ENCODE assay signal across 8 cellular contexts in genomic region chr17:74453665-74454196, GRCh38. TPM values are rescaled to one million over a fixed set of nuclear protein-coding genes. Genes with fewer than 3 reads are reported as not detected.
A peak's percentile ranks its signal among the peaks of the same experiment; 100 is the strongest.
DNase-seq lines count a peak whose midpoint lies in the region; ATAC-seq and TF ChIP-seq lines count a peak whose summit lies in the region.

No MANE protein-coding gene starts in this region.

- ATAC-seq in GM19035 (IDR thresholded peaks at IDR 0.05; ENCODE audit: unreplicated experiment), result peak; percentile 38
- ATAC-seq in foreskin keratinocyte, result peak; percentile 16
- no peak for ATAC-seq in GM19397 (IDR thresholded peaks at IDR 0.05; ENCODE audit: unreplicated experiment)
- ATAC-seq in HG02798 (IDR thresholded peaks at IDR 0.05; ENCODE audit: poor library complexity, unreplicated experiment), result no peak

- no peak overlapping the region for H3K27ac ChIP-seq in foreskin keratinocyte

- no peak overlapping the region for H3K27ac Mint-ChIP-seq in activated CD4-positive, alpha-beta memory T cell treated with anti-CD3 and anti-CD28 coated beads, Interleukin-2, amount 10 ng/mL, durations not matched to agents 7 days and 5 days
- H3K27ac Mint-ChIP-seq in progenitor cell of endocrine pancreas, result no peak overlapping the region

- TF ChIP-seq EP300 in Ishikawa (IDR thresholded peaks at IDR 0.05; ENCODE audit: borderline replicate concordance), result no peak

- H3K27me3 Mint-ChIP-seq in activated CD4-positive, alpha-beta memory T cell treated with anti-CD3 and anti-CD28 coated beads, Interleukin-2, amount 10 ng/mL, durations not matched to agents 7 days and 5 days, result peaks cover 24% of the 10 kb centered on the region
- peaks cover 5% of the 10 kb centered on the region for H3K27me3 Mint-ChIP-seq in progenitor cell of endocrine pancreas

- H3K4me1 Mint-ChIP-seq in activated CD4-positive, alpha-beta memory T cell treated with anti-CD3 and anti-CD28 coated beads, Interleukin-2, amount 10 ng/mL, durations not matched to agents 7 days and 5 days, result peaks cover 41% of the 10 kb centered on the region
- H3K4me1 Mint-ChIP-seq in progenitor cell of endocrine pancreas (ENCODE audit: low read depth), result peaks cover 28% of the 10 kb centered on the region

- H3K4me1 ChIP-seq in foreskin keratinocyte, result no peaks in the 10 kb centered on the region

- H3K27me3 ChIP-seq in foreskin keratinocyte, result peaks cover 22% of the 10 kb centered on the region

- H3K36me3 Mint-ChIP-seq in activated CD4-positive, alpha-beta memory T cell treated with anti-CD3 and anti-CD28 coated beads, Interleukin-2, amount 10 ng/mL, durations not matched to agents 7 days and 5 days (ENCODE audit: low read depth), result no peaks in the 10 kb centered on the region
- H3K36me3 Mint-ChIP-seq in progenitor cell of endocrine pancreas (ENCODE audit: insufficient read depth), result peaks cover 9% of the 10 kb centered on the region

- TF ChIP-seq RAD21 in Ishikawa (IDR thresholded peaks at IDR 0.05; ENCODE audit: low read depth), result no peak

- CTCF ChIA-PET in AG04449 (lab: Yijun Ruan, JAX), result interaction anchor here (1.1 to 1.8 kb wide), 5 partner anchors 16 to 254 kb away, joined by 3 to 6 read pairs (median 5); no protein-coding TSS in a partner anchor
- CTCF ChIA-PET in activated CD4-positive, alpha-beta memory T cell treated with anti-CD3 and anti-CD28 coated beads, Interleukin-2, amount 10 ng/mL, durations not matched to agents 7 days and 5 days (lab: Charles Lee), result interaction anchor here (0.5 to 11.8 kb wide), 13 partner anchors 10 to 86 kb away, joined by 3 to 128 read pairs (median 4); partner anchors contain the start of gene GPR142

- DNase-seq in AG04449 (ENCODE audit: low read depth, low spot score) (no peak), foreskin keratinocyte (no peak), progenitor cell of endocrine pancreas (ENCODE audit: low spot score, unreplicated experiment) (peak; percentile 85)
- peak; percentile 84 for DNase-seq in activated CD4-positive, alpha-beta memory T cell treated with anti-CD3 and anti-CD28 coated beads, Interleukin-2, amount 10 ng/mL, durations not matched to agents 7 days and 5 days

- no peaks in the 10 kb centered on the region for H3K9me3 Mint-ChIP-seq in activated CD4-positive, alpha-beta memory T cell treated with anti-CD3 and anti-CD28 coated beads, Interleukin-2, amount 10 ng/mL, durations not matched to agents 7 days and 5 days
- no peaks in the 10 kb centered on the region for H3K9me3 Mint-ChIP-seq in progenitor cell of endocrine pancreas (ENCODE audit: low read depth)

- no peak overlapping the region for H3K4me3 Mint-ChIP-seq in activated CD4-positive, alpha-beta memory T cell treated with anti-CD3 and anti-CD28 coated beads, Interleukin-2, amount 10 ng/mL, durations not matched to agents 7 days and 5 days
- peak overlapping the region; percentile 50 for H3K4me3 Mint-ChIP-seq in progenitor cell of endocrine pancreas (ENCODE audit: low read depth)

- TF ChIP-seq CTCF in AG04449 (IDR thresholded peaks at IDR 0.05; ENCODE audit: insufficient read depth, low read length, missing control alignments), result no peak
- TF ChIP-seq CTCF in foreskin keratinocyte (conservative IDR thresholded peaks at IDR 0.05), result no peak
- no peak for TF ChIP-seq CTCF in progenitor cell of endocrine pancreas (IDR thresholded peaks at IDR 0.05; ENCODE audit: unreplicated experiment)

- H3K4me3 ChIP-seq in AG04449 (ENCODE audit: low read depth, low read length), result 0 out of 2 replicates have a peak overlapping the region, but pooled peaks have one; percentile 6

- POLR2A ChIA-PET in AG04449 (lab: Yijun Ruan, JAX), result interaction anchor here (0.6 kb wide), 1 partner anchor 146 kb away, joined by 3 read pairs; no protein-coding TSS in a partner anchor
- POLR2A ChIA-PET in activated CD4-positive, alpha-beta memory T cell treated with anti-CD3 and anti-CD28 coated beads, Interleukin-2, amount 10 ng/mL, durations not matched to agents 7 days and 5 days (lab: Charles Lee), result interaction anchor here (1.3 kb wide), 1 partner anchor 75 kb away, joined by 5 read pairs; no protein-coding TSS in a partner anchor

TF ChIP-seq in Ishikawa, 13 proteins besides CTCF, POLR2A, EP300 and RAD21:
- TF ChIP-seq USF1 (IDR thresholded peaks at IDR 0.05) (peak; percentile 66), REST (IDR thresholded peaks at IDR 0.05; ENCODE audit: low read depth) (no peak), TEAD4 (IDR thresholded peaks at IDR 0.05) (no peak), MAX (IDR thresholded peaks at IDR 0.05) (peak; percentile 65), CREB1 (IDR thresholded peaks at IDR 0.05; ENCODE audit: low read depth) (no peak), CEBPB (IDR thresholded peaks at IDR 0.05) (no peak), TAF1 (IDR thresholded peaks at IDR 0.05; ENCODE audit: low read depth) (no peak)

RNA-seq across cellular contexts. Expression of gene CD300A, which starts 12.7 kb away (rescaled TPM):
- 10 to 100 TPM; 69.5 to 74.2 TPM for total RNA-seq in activated CD4-positive, alpha-beta memory T cell treated with anti-CD3 and anti-CD28 coated beads, Interleukin-2, amount 10 ng/mL, durations not matched to agents 7 days and 5 days
- total RNA-seq in foreskin keratinocyte (not detected in 2 replicates), progenitor cell of endocrine pancreas (3.9 and 4.5 TPM in 2 replicates)
- not detected in 2 replicates for polyA plus RNA-seq in foreskin keratinocyte

RNA-seq across cellular contexts. Expression of gene GPRC5C, which starts 21.8 kb away (rescaled TPM):
- 1 to 10 TPM in 1 of 2 experiments, under 1 TPM in 1; 0.68 to 1.2 TPM for total RNA-seq in activated CD4-positive, alpha-beta memory T cell treated with anti-CD3 and anti-CD28 coated beads, Interleukin-2, amount 10 ng/mL, durations not matched to agents 7 days and 5 days
- total RNA-seq in foreskin keratinocyte, result 9.3 and 17.6 TPM in 2 replicates
- polyA plus RNA-seq in foreskin keratinocyte, result 12.2 and 19.2 TPM in 2 replicates
- 182 and 207 TPM in 2 replicates for total RNA-seq in progenitor cell of endocrine pancreas

Comparison
In these comparisons a context has a peak if more than half of its experiments do, and no peak if none do; other contexts are left out.
1. DNase-seq: peak in activated CD4-positive, alpha-beta memory T cell treated with anti-CD3 and anti-CD28 coated beads, Interleukin-2, amount 10 ng/mL, durations not matched to agents 7 days and 5 days (single experiment) and progenitor cell of endocrine pancreas (single experiment); none in AG04449 (single experiment) and foreskin keratinocyte (0 of 2).
2. ATAC-seq: peak in GM19035 (single experiment) and foreskin keratinocyte (single experiment); none in GM19397 (single experiment) and HG02798 (single experiment).
3. RNA of gene CD300A, which starts 12.7 kb away (total RNA-seq): 69.5 to 74.2 TPM in activated CD4-positive, alpha-beta memory T cell treated with anti-CD3 and anti-CD28 coated beads, Interleukin-2, amount 10 ng/mL, durations not matched to agents 7 days and 5 days; 3.9 to 4.5 TPM in progenitor cell of endocrine pancreas and not detected in foreskin keratinocyte; every median in the first group is over 10 times any median in the second.